ENCODE assay signal across 1 cellular context in the genomic region with DNA sequence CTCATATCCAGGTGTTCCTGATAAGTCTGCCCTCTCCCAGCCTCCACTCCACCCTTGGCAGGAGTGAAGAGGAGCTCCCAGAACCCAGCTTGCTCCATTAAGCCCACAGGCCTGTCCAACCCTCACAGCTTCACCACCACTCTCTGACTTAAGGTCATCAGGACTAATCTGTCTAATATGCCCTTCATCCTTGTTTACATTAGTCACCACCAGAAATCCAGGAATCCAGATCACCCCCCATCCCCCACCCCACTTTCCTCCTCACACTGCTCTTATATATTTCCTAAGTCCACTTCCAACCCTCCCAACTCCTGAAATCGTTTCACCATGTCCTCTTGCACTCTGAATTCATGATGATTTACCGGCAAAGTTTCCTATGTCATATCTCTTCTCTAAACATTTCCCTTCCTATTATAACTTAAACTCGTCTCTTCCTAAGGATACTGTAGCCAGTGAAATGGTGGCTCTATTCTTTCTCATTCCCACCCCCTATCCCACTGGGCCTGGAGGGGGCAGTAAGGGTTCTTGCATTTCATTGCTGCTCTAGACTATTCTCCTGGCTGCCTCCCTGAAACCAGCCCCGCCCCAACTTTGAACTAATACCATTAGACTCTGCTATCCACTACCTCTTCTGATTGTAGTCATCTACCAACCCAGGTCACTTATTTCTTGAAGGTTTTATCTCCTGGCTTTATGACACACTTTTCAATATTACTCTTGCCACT.
TF ChIP-seq lines count a peak whose summit lies in the region.

No MANE protein-coding gene starts in this region.

TF ChIP-seq in WTC11, 78 proteins besides CTCF, POLR2A, EP300 and RAD21 (continued from another document):
- TF ChIP-seq, protein P1, sequence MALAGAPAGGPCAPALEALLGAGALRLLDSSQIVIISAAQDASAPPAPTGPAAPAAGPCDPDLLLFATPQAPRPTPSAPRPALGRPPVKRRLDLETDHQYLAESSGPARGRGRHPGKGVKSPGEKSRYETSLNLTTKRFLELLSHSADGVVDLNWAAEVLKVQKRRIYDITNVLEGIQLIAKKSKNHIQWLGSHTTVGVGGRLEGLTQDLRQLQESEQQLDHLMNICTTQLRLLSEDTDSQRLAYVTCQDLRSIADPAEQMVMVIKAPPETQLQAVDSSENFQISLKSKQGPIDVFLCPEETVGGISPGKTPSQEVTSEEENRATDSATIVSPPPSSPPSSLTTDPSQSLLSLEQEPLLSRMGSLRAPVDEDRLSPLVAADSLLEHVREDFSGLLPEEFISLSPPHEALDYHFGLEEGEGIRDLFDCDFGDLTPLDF (CRISPR knock-in tag; IDR thresholded peaks at IDR 0.05), result no peak
- TF ChIP-seq ZNF317 (CRISPR knock-in tag; IDR thresholded peaks at IDR 0.05; ENCODE audit: borderline replicate concordance, low read depth), result no peak
